ENCODE assay signal across 8 cellular contexts in genomic region chr4:15655223-15656037, GRCh38. TPM values are rescaled to one million over a fixed set of nuclear protein-coding genes. Genes with fewer than 3 reads are reported as not detected.
DNase-seq lines count a peak whose midpoint lies in the region; ATAC-seq and TF ChIP-seq lines count a peak whose summit lies in the region.

FBXL5 (minus strand) TSS chr4:15655357; CDS start chr4:15655287, 70 bp downstream.

- ATAC-seq in GM19328 (IDR thresholded peaks at IDR 0.05; ENCODE audit: unreplicated experiment) (peak; percentile 75), HG03469 (IDR thresholded peaks at IDR 0.05; ENCODE audit: unreplicated experiment) (peak; percentile 49)
- ATAC-seq in activated CD8-positive, alpha-beta T cell treated with anti-CD3 and anti-CD28 coated beads, Interleukin-2, amount 10 ng/mL, durations not matched to agents 7 days and 5 days = peak; percentile 82

- no peak for TF ChIP-seq CTCF in CD14-positive monocyte (IDR thresholded peaks at IDR 0.05)

- no peaks in the 10 kb centered on the region for H3K27me3 Mint-ChIP-seq in CD14-positive monocyte (ENCODE audit: low read depth in 3 of 3)
- H3K27me3 Mint-ChIP-seq in activated CD8-positive, alpha-beta T cell treated with anti-CD3 and anti-CD28 coated beads, Interleukin-2, amount 10 ng/mL, durations not matched to agents 7 days and 5 days (ENCODE audit: low read depth) = no peaks in the 10 kb centered on the region

- H3K4me3 Mint-ChIP-seq in CD14-positive monocyte = peak within 1 kb of the TSS; percentile 99 to 100
- peak within 1 kb of the TSS; percentile 96 for H3K4me3 Mint-ChIP-seq in activated CD8-positive, alpha-beta T cell treated with anti-CD3 and anti-CD28 coated beads, Interleukin-2, amount 10 ng/mL, durations not matched to agents 7 days and 5 days

- peaks cover 13 to 27% of the 10 kb centered on the region in 2 donors for H3K36me3 Mint-ChIP-seq in CD14-positive monocyte
- H3K36me3 Mint-ChIP-seq in activated CD8-positive, alpha-beta T cell treated with anti-CD3 and anti-CD28 coated beads, Interleukin-2, amount 10 ng/mL, durations not matched to agents 7 days and 5 days (ENCODE audit: low read depth) = peaks cover 30% of the 10 kb centered on the region

- intact Hi-C loops in CD14-positive monocyte (cut with micrococcal nuclease) = loop anchor here (5.0 kb wide), 2 partner anchors 37 to 653 kb away; partner anchors contain the start of gene CPEB2 (in 1 of the 2)

- no peaks in the 10 kb centered on the region for H3K9me3 Mint-ChIP-seq in CD14-positive monocyte
- no peaks in the 10 kb centered on the region for H3K9me3 Mint-ChIP-seq in activated CD8-positive, alpha-beta T cell treated with anti-CD3 and anti-CD28 coated beads, Interleukin-2, amount 10 ng/mL, durations not matched to agents 7 days and 5 days (ENCODE audit: insufficient read depth)

- peak within 1 kb of the TSS; percentile 97 to 99 (median 99) for H3K27ac Mint-ChIP-seq in CD14-positive monocyte
- H3K27ac Mint-ChIP-seq in activated CD8-positive, alpha-beta T cell treated with anti-CD3 and anti-CD28 coated beads, Interleukin-2, amount 10 ng/mL, durations not matched to agents 7 days and 5 days = peak within 1 kb of the TSS; percentile 97

- peak; percentile 69 for DNase-seq in CD14-positive monocyte (ENCODE audit: low spot score)
- peak; percentile 62 for DNase-seq in NCI-H748 treated with DMSO at 0.1 percent for 48 hours (lab: John Stamatoyannopoulos, UW)
- peak; percentile 82 for DNase-seq in activated CD8-positive, alpha-beta T cell treated with anti-CD3 and anti-CD28 coated beads, Interleukin-2, amount 10 ng/mL, durations not matched to agents 7 days and 5 days
- DNase-seq in effector CD4-positive, alpha-beta T cell = peak; percentile 74
- DNase-seq in medulla oblongata (ENCODE audit: extremely low spot score) = peak; percentile 86
- DNase-seq in stimulated activated CD8-positive, alpha-beta memory T cell treated with anti-CD3 and anti-CD28 coated beads, Interleukin-12 subunit alpha, Interleukin-12 subunit beta, amount 100 ng/mL, for 1 hour (ENCODE audit: low read depth) = peak; percentile 64

- CTCF ChIA-PET in activated CD8-positive, alpha-beta T cell treated with anti-CD3 and anti-CD28 coated beads, Interleukin-2, amount 10 ng/mL, durations not matched to agents 7 days and 5 days (lab: Charles Lee) = interaction anchor here (1.6 to 2.2 kb wide), 2 partner anchors 176 to 259 kb away, joined by 5 to 6 read pairs; no protein-coding TSS in a partner anchor

- POLR2A ChIA-PET in activated CD8-positive, alpha-beta T cell treated with anti-CD3 and anti-CD28 coated beads, Interleukin-2, amount 10 ng/mL, durations not matched to agents 7 days and 5 days (lab: Charles Lee) = interaction anchor here (0.9 to 1.4 kb wide), 7 partner anchors 13 to 108 kb away, joined by 3 to 13 read pairs (median 5); partner anchors contain the start of gene FAM200B

- H3K4me1 Mint-ChIP-seq in CD14-positive monocyte = peaks cover 64% of the 10 kb centered on the region
- H3K4me1 Mint-ChIP-seq in activated CD8-positive, alpha-beta T cell treated with anti-CD3 and anti-CD28 coated beads, Interleukin-2, amount 10 ng/mL, durations not matched to agents 7 days and 5 days (ENCODE audit: low read depth) = peaks cover 42% of the 10 kb centered on the region

RNA-seq across cellular contexts. Expression of gene FBXL5, which starts in this region (rescaled TPM):
- polyA plus RNA-seq in CD14-positive monocyte = 100 to 1,000 TPM; 484 to 518 TPM
- total RNA-seq in activated CD8-positive, alpha-beta T cell treated with anti-CD3 and anti-CD28 coated beads, Interleukin-2, amount 10 ng/mL, durations not matched to agents 7 days and 5 days = 10 to 100 TPM; 40.9 to 42.0 TPM

Comparison
In these comparisons a context has a peak if more than half of its experiments do, and no peak if none do; other contexts are left out.
1. Peak in every context shown above with its lines: DNase-seq and ATAC-seq.